ENCODE assay signal across 1 cellular context in the genomic region with DNA sequence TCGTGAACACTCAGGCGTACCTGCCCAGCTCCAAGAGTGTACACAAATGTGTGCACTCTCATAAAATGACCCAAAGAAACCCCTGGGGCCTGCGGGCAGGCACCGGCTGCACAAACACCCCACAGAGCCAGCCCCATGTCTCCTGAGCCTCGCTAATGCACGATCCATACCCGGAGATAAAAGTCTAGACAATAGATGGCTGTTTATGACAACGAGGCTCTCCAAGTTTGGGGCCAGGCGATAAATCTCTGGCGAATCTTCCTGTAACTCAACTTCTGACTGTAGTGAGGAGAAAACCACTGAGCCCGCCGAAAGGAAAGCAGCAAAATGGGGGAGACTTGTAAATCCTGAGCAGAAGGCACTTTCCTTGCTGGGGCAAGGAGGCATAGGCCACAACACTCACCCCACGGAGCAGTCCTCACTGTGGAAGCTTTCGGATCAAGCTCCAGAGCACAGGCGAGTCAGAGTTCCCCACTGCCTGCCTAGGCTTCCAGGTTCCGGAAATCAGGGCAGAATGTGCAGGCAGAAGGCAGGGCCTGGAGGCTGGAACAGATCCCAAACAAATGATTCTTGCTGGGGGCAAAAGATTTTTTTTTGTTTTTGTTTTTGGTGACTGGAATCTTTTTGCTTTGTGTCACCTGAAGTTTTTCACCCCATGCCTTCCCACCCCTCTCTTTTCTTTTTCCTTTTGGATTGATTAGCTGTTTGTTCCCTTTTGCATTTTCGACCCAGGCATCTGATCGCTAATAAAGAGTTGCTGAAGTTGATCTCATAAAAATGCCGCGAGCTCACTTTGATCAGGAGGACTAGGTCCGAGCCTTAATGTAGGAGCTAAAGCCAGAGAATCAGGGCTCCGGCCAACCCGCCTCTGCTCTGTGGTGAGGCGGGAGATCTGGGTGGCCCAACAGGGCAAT.
A peak's percentile ranks its signal among the peaks of the same experiment; 100 is the strongest.
TF ChIP-seq lines count a peak whose summit lies in the region.

No MANE protein-coding gene starts in this region.

TF ChIP-seq in HEK293, 187 proteins besides CTCF, POLR2A, EP300 and RAD21 (continues in another document):
- no peak; the same call in 1 of the 2 replicates for TF ChIP-seq WT1 (tag by site-specific recombination; IDR thresholded peaks at IDR 0.05)
- TF ChIP-seq, protein P1, sequence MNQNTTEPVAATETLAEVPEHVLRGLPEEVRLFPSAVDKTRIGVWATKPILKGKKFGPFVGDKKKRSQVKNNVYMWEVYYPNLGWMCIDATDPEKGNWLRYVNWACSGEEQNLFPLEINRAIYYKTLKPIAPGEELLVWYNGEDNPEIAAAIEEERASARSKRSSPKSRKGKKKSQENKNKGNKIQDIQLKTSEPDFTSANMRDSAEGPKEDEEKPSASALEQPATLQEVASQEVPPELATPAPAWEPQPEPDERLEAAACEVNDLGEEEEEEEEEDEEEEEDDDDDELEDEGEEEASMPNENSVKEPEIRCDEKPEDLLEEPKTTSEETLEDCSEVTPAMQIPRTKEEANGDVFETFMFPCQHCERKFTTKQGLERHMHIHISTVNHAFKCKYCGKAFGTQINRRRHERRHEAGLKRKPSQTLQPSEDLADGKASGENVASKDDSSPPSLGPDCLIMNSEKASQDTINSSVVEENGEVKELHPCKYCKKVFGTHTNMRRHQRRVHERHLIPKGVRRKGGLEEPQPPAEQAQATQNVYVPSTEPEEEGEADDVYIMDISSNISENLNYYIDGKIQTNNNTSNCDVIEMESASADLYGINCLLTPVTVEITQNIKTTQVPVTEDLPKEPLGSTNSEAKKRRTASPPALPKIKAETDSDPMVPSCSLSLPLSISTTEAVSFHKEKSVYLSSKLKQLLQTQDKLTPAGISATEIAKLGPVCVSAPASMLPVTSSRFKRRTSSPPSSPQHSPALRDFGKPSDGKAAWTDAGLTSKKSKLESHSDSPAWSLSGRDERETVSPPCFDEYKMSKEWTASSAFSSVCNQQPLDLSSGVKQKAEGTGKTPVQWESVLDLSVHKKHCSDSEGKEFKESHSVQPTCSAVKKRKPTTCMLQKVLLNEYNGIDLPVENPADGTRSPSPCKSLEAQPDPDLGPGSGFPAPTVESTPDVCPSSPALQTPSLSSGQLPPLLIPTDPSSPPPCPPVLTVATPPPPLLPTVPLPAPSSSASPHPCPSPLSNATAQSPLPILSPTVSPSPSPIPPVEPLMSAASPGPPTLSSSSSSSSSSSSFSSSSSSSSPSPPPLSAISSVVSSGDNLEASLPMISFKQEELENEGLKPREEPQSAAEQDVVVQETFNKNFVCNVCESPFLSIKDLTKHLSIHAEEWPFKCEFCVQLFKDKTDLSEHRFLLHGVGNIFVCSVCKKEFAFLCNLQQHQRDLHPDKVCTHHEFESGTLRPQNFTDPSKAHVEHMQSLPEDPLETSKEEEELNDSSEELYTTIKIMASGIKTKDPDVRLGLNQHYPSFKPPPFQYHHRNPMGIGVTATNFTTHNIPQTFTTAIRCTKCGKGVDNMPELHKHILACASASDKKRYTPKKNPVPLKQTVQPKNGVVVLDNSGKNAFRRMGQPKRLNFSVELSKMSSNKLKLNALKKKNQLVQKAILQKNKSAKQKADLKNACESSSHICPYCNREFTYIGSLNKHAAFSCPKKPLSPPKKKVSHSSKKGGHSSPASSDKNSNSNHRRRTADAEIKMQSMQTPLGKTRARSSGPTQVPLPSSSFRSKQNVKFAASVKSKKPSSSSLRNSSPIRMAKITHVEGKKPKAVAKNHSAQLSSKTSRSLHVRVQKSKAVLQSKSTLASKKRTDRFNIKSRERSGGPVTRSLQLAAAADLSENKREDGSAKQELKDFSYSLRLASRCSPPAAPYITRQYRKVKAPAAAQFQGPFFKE (tag by site-specific recombination; IDR thresholded peaks at IDR 0.05; ENCODE audit: borderline replicate concordance): no peak
- no peak for TF ChIP-seq SCRT1 (tag by site-specific recombination; IDR thresholded peaks at IDR 0.05; ENCODE audit: borderline replicate concordance)
- TF ChIP-seq ZNF747 (tag by site-specific recombination; IDR thresholded peaks at IDR 0.05): no peak
- TF ChIP-seq, protein P2, sequence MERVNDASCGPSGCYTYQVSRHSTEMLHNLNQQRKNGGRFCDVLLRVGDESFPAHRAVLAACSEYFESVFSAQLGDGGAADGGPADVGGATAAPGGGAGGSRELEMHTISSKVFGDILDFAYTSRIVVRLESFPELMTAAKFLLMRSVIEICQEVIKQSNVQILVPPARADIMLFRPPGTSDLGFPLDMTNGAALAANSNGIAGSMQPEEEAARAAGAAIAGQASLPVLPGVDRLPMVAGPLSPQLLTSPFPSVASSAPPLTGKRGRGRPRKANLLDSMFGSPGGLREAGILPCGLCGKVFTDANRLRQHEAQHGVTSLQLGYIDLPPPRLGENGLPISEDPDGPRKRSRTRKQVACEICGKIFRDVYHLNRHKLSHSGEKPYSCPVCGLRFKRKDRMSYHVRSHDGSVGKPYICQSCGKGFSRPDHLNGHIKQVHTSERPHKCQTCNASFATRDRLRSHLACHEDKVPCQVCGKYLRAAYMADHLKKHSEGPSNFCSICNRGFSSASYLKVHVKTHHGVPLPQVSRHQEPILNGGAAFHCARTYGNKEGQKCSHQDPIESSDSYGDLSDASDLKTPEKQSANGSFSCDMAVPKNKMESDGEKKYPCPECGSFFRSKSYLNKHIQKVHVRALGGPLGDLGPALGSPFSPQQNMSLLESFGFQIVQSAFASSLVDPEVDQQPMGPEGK (tag by site-specific recombination; IDR thresholded peaks at IDR 0.05): peak; percentile 13; the same call in 1 of the 2 replicates
- TF ChIP-seq ZNF571 (tag by site-specific recombination; IDR thresholded peaks at IDR 0.05): no peak
- no peak for TF ChIP-seq ZBTB48 (tag by site-specific recombination; IDR thresholded peaks at IDR 0.05)
- TF ChIP-seq YY1 (tag by site-specific recombination; IDR thresholded peaks at IDR 0.05): 0 out of 2 replicates have a peak, but pooled peaks have one; percentile 26
- TF ChIP-seq, protein P3, sequence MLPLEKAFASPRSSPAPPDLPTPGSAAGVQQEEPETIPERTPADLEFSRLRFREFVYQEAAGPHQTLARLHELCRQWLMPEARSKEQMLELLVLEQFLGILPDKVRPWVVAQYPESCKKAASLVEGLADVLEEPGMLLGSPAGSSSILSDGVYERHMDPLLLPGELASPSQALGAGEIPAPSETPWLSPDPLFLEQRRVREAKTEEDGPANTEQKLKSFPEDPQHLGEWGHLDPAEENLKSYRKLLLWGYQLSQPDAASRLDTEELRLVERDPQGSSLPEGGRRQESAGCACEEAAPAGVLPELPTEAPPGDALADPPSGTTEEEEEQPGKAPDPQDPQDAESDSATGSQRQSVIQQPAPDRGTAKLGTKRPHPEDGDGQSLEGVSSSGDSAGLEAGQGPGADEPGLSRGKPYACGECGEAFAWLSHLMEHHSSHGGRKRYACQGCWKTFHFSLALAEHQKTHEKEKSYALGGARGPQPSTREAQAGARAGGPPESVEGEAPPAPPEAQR (tag by site-specific recombination; IDR thresholded peaks at IDR 0.05): no peak
- TF ChIP-seq OSR2 (tag by site-specific recombination; IDR thresholded peaks at IDR 0.05): no peak
- no peak for TF ChIP-seq ZNF302 (tag by site-specific recombination; IDR thresholded peaks at IDR 0.05; ENCODE audit: low read depth)
- TF ChIP-seq, protein P4, sequence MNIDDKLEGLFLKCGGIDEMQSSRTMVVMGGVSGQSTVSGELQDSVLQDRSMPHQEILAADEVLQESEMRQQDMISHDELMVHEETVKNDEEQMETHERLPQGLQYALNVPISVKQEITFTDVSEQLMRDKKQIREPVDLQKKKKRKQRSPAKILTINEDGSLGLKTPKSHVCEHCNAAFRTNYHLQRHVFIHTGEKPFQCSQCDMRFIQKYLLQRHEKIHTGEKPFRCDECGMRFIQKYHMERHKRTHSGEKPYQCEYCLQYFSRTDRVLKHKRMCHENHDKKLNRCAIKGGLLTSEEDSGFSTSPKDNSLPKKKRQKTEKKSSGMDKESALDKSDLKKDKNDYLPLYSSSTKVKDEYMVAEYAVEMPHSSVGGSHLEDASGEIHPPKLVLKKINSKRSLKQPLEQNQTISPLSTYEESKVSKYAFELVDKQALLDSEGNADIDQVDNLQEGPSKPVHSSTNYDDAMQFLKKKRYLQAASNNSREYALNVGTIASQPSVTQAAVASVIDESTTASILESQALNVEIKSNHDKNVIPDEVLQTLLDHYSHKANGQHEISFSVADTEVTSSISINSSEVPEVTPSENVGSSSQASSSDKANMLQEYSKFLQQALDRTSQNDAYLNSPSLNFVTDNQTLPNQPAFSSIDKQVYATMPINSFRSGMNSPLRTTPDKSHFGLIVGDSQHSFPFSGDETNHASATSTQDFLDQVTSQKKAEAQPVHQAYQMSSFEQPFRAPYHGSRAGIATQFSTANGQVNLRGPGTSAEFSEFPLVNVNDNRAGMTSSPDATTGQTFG (tag by site-specific recombination; IDR thresholded peaks at IDR 0.05; ENCODE audit: borderline replicate concordance): no peak
- TF ChIP-seq ZBTB17 (tag by site-specific recombination; IDR thresholded peaks at IDR 0.05): peak; percentile 95
- TF ChIP-seq, protein P5, sequence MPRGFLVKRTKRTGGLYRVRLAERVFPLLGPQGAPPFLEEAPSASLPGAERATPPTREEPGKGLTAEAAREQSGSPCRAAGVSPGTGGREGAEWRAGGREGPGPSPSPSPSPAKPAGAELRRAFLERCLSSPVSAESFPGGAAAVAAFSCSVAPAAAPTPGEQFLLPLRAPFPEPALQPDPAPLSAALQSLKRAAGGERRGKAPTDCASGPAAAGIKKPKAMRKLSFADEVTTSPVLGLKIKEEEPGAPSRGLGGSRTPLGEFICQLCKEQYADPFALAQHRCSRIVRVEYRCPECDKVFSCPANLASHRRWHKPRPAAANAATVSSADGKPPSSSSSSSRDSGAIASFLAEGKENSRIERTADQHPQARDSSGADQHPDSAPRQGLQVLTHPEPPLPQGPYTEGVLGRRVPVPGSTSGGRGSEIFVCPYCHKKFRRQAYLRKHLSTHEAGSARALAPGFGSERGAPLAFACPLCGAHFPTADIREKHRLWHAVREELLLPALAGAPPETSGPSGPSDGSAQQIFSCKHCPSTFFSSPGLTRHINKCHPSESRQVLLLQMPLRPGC (tag by site-specific recombination; IDR thresholded peaks at IDR 0.05): no peak
- no peak for TF ChIP-seq KLF10 (tag by site-specific recombination; IDR thresholded peaks at IDR 0.05)
- no peak for TF ChIP-seq ZNF37A (tag by site-specific recombination; IDR thresholded peaks at IDR 0.05)
- no peak for TF ChIP-seq ZNF48 (tag by site-specific recombination; IDR thresholded peaks at IDR 0.05)
- TF ChIP-seq, protein P6, sequence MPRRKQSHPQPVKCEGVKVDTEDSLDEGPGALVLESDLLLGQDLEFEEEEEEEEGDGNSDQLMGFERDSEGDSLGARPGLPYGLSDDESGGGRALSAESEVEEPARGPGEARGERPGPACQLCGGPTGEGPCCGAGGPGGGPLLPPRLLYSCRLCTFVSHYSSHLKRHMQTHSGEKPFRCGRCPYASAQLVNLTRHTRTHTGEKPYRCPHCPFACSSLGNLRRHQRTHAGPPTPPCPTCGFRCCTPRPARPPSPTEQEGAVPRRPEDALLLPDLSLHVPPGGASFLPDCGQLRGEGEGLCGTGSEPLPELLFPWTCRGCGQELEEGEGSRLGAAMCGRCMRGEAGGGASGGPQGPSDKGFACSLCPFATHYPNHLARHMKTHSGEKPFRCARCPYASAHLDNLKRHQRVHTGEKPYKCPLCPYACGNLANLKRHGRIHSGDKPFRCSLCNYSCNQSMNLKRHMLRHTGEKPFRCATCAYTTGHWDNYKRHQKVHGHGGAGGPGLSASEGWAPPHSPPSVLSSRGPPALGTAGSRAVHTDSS (tag by site-specific recombination; IDR thresholded peaks at IDR 0.05): no peak
- TF ChIP-seq ZNF585B (tag by site-specific recombination; IDR thresholded peaks at IDR 0.05): no peak
- TF ChIP-seq ZNF707 (tag by site-specific recombination; IDR thresholded peaks at IDR 0.05): no peak
- peak; percentile 22; the same call in 1 of the 2 replicates for TF ChIP-seq FEZF1 (tag by site-specific recombination; IDR thresholded peaks at IDR 0.05)
- TF ChIP-seq ZNF423 (tag by site-specific recombination; IDR thresholded peaks at IDR 0.05): peak; percentile 70; the same call in 1 of the 2 replicates
- no peak for TF ChIP-seq ZNF544 (tag by site-specific recombination; IDR thresholded peaks at IDR 0.05)
- TF ChIP-seq, protein P7, sequence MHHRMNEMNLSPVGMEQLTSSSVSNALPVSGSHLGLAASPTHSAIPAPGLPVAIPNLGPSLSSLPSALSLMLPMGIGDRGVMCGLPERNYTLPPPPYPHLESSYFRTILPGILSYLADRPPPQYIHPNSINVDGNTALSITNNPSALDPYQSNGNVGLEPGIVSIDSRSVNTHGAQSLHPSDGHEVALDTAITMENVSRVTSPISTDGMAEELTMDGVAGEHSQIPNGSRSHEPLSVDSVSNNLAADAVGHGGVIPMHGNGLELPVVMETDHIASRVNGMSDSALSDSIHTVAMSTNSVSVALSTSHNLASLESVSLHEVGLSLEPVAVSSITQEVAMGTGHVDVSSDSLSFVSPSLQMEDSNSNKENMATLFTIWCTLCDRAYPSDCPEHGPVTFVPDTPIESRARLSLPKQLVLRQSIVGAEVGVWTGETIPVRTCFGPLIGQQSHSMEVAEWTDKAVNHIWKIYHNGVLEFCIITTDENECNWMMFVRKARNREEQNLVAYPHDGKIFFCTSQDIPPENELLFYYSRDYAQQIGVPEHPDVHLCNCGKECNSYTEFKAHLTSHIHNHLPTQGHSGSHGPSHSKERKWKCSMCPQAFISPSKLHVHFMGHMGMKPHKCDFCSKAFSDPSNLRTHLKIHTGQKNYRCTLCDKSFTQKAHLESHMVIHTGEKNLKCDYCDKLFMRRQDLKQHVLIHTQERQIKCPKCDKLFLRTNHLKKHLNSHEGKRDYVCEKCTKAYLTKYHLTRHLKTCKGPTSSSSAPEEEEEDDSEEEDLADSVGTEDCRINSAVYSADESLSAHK (tag by site-specific recombination; IDR thresholded peaks at IDR 0.05): peak; percentile 65; the same call in 1 of the 2 replicates
- 0 out of 2 replicates have a peak, but pooled peaks have one; percentile 37 for TF ChIP-seq ZNF366 (tag by site-specific recombination; conservative IDR thresholded peaks at IDR 0.05)
- no peak for TF ChIP-seq ZNF184 (tag by site-specific recombination; IDR thresholded peaks at IDR 0.05)
- TF ChIP-seq, protein P8, sequence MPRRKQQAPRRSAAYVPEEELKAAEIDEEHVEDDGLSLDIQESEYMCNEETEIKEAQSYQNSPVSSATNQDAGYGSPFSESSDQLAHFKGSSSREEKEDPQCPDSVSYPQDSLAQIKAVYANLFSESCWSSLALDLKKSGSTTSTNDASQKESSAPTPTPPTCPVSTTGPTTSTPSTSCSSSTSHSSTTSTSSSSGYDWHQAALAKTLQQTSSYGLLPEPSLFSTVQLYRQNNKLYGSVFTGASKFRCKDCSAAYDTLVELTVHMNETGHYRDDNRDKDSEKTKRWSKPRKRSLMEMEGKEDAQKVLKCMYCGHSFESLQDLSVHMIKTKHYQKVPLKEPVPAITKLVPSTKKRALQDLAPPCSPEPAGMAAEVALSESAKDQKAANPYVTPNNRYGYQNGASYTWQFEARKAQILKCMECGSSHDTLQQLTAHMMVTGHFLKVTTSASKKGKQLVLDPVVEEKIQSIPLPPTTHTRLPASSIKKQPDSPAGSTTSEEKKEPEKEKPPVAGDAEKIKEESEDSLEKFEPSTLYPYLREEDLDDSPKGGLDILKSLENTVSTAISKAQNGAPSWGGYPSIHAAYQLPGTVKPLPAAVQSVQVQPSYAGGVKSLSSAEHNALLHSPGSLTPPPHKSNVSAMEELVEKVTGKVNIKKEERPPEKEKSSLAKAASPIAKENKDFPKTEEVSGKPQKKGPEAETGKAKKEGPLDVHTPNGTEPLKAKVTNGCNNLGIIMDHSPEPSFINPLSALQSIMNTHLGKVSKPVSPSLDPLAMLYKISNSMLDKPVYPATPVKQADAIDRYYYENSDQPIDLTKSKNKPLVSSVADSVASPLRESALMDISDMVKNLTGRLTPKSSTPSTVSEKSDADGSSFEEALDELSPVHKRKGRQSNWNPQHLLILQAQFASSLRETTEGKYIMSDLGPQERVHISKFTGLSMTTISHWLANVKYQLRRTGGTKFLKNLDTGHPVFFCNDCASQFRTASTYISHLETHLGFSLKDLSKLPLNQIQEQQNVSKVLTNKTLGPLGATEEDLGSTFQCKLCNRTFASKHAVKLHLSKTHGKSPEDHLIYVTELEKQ (tag by site-specific recombination; IDR thresholded peaks at IDR 0.05; ENCODE audit: borderline replicate concordance): no peak
- 0 out of 2 replicates have a peak, but pooled peaks have one; percentile 30 for TF ChIP-seq ZNF660 (tag by site-specific recombination; IDR thresholded peaks at IDR 0.05)
